Comparison of ENCODE assay signal across 22 cellular contexts in the genomic region with DNA sequence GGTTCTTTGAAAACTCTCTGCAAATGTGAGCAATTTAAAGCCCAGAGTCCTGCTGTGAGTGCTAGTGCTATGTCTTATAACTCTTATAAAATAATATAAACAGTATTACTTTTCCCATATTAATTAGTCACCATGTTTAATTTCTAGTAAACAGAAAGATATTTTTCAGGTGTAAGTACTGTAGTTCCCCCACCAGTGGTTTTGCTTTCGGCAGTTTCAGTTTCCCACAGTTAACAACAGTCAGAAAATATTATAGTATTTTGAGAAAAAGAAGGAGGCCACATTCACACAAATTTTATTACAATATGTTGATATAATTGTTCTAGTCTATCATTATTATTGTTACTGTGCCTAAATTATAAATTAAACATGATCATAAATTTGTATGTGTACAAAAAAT.
DNase-seq lines count a peak whose midpoint lies in the region; ATAC-seq and TF ChIP-seq lines count a peak whose summit lies in the region.
"Had no signal": no experiment of that assay in that cellular context is flagged by ENCODE, and none has a peak within 500 bp of the region (broad histone marks: within the 10 kb centered on the region; RNA-seq: fewer than 3 reads in every experiment).

No MANE protein-coding gene starts in this region.

- H3K4me3 Mint-ChIP-seq in progenitor cell of endocrine pancreas (ENCODE audit: low read depth): no peak overlapping the region
- H3K4me3 Mint-ChIP-seq: activated CD4-positive, alpha-beta memory T cell treated with anti-CD3 and anti-CD28 coated beads for 36 hours; activated naive CD8-positive, alpha-beta T cell treated with anti-CD3 and anti-CD28 coated beads for 36 hours; naive B cell; stimulated activated effector memory CD8-positive, alpha-beta T cell treated with anti-CD3 and anti-CD28 coated beads, Interleukin-12 subunit alpha, Interleukin-12 subunit beta, amount 100 ng/mL, for 72 hours; T-cell had no signal

- no peak overlapping the region for H3K27ac Mint-ChIP-seq in progenitor cell of endocrine pancreas
- H3K27ac Mint-ChIP-seq: activated CD4-positive, alpha-beta memory T cell treated with anti-CD3 and anti-CD28 coated beads for 36 hours; activated naive CD8-positive, alpha-beta T cell treated with anti-CD3 and anti-CD28 coated beads for 36 hours; naive B cell; stimulated activated effector memory CD8-positive, alpha-beta T cell treated with anti-CD3 and anti-CD28 coated beads, Interleukin-12 subunit alpha, Interleukin-12 subunit beta, amount 100 ng/mL, for 72 hours; T-cell had no signal

- no peaks in the 10 kb centered on the region for H3K9me3 Mint-ChIP-seq in progenitor cell of endocrine pancreas (ENCODE audit: low read depth)

- H3K36me3 Mint-ChIP-seq in progenitor cell of endocrine pancreas (ENCODE audit: insufficient read depth): no peaks in the 10 kb centered on the region
- H3K36me3 Mint-ChIP-seq: activated CD4-positive, alpha-beta memory T cell treated with anti-CD3 and anti-CD28 coated beads for 36 hours; activated naive CD8-positive, alpha-beta T cell treated with anti-CD3 and anti-CD28 coated beads for 36 hours; naive B cell; stimulated activated effector memory CD8-positive, alpha-beta T cell treated with anti-CD3 and anti-CD28 coated beads, Interleukin-12 subunit alpha, Interleukin-12 subunit beta, amount 100 ng/mL, for 72 hours; T-cell had no signal

- DNase-seq in superior temporal gyrus (ENCODE audit: extremely low spot score) (no peak), progenitor cell of endocrine pancreas (ENCODE audit: low spot score, unreplicated experiment) (no peak), DMS53 (lab: John Stamatoyannopoulos, UW) (no peak), GM19240 (ENCODE audit: insufficient read length, low spot score) (no peak)
- DNase-seq: activated CD4-positive, alpha-beta memory T cell treated with anti-CD3 and anti-CD28 coated beads for 36 hours; activated CD8-positive, alpha-beta memory T cell treated with anti-CD3 and anti-CD28 coated beads, Interleukin-2, amount 50 U/mL, for 48 hours; activated naive CD8-positive, alpha-beta T cell treated with anti-CD3 and anti-CD28 coated beads for 36 hours; DND-41; naive B cell; NCI-H2171; NCI-H524 treated with DMSO at 0.1 percent for 48 hours; nucleus accumbens; SIG-M5; small intestine; stimulated activated CD4-positive, alpha-beta T cell treated with anti-CD3 and anti-CD28 coated beads, Interleukin-2, amount 100 ng/mL, for 48 hours; T-cell had no signal

- ATAC-seq in GM18907 (IDR thresholded peaks at IDR 0.05; ENCODE audit: unreplicated experiment): peak; percentile 77
- peak; percentile 67 for ATAC-seq in HG02610 (IDR thresholded peaks at IDR 0.05; ENCODE audit: unreplicated experiment)
- peak; percentile 67 for ATAC-seq in HG03196 (IDR thresholded peaks at IDR 0.05; ENCODE audit: unreplicated experiment)
- ATAC-seq: left lung; Panc1; stimulated activated effector memory CD8-positive, alpha-beta T cell treated with anti-CD3 and anti-CD28 coated beads, Interleukin-12 subunit alpha, Interleukin-12 subunit beta, amount 100 ng/mL, for 72 hours; T-cell had no signal

- H3K4me1 Mint-ChIP-seq in progenitor cell of endocrine pancreas (ENCODE audit: low read depth): no peaks in the 10 kb centered on the region
- H3K4me1 Mint-ChIP-seq: activated naive CD8-positive, alpha-beta T cell treated with anti-CD3 and anti-CD28 coated beads for 36 hours; stimulated activated effector memory CD8-positive, alpha-beta T cell treated with anti-CD3 and anti-CD28 coated beads, Interleukin-12 subunit alpha, Interleukin-12 subunit beta, amount 100 ng/mL, for 72 hours; T-cell had no signal

- no peaks in the 10 kb centered on the region for H3K27me3 Mint-ChIP-seq in progenitor cell of endocrine pancreas
- H3K27me3 Mint-ChIP-seq: activated CD4-positive, alpha-beta memory T cell treated with anti-CD3 and anti-CD28 coated beads for 36 hours; activated naive CD8-positive, alpha-beta T cell treated with anti-CD3 and anti-CD28 coated beads for 36 hours; naive B cell; T-cell had no signal

- TF ChIP-seq CTCF in progenitor cell of endocrine pancreas (IDR thresholded peaks at IDR 0.05; ENCODE audit: unreplicated experiment): no peak
